ENCODE assay signal across 10 cellular contexts in genomic region chr4:165055601-165056000, GRCh38. TPM values are rescaled to one million over a fixed set of nuclear protein-coding genes. Genes with fewer than 3 reads are reported as not detected.
"Had no signal": no experiment of that assay in that cellular context is flagged by ENCODE, and none has a peak within 500 bp of the region (broad histone marks: within the 10 kb centered on the region; RNA-seq: fewer than 3 reads in every experiment).

No MANE protein-coding gene starts in this region.

- H3K4me3 ChIP-seq: HAP-1 had no signal

- H3K4me3 Mint-ChIP-seq: HFFc6 had no signal

- DNase-seq: GOT3, H7, HFFc6, IMR-90, KBM-7 had no signal

- H3K9me3 ChIP-seq: HAP-1 had no signal

- ATAC-seq: HCT116 had no signal

- H3K9me3 Mint-ChIP-seq: HFFc6 had no signal

- H3K27ac Mint-ChIP-seq: HFFc6 had no signal

- H3K36me3 ChIP-seq: HAP-1 had no signal

- FAIRE-seq: HTR-8/SVneo had no signal

RNA-seq across cellular contexts. Expression of gene TRIM75, which starts 1.9 kb away (rescaled TPM):
- total RNA-seq: H4, H7, HFFc6, HT-29, IMR-90 had no signal
- polyA plus RNA-seq: IMR-90 had no signal

RNA-seq across cellular contexts. Expression of gene TRIM60, which starts 23.8 kb away (rescaled TPM):
- total RNA-seq: H4, H7, HFFc6, HT-29, IMR-90 had no signal
- polyA plus RNA-seq: IMR-90 had no signal
